In genomic region chr1:186060226-186060625, GRCh38 we compare ENCODE assay signal across 1 cellular context.
TF ChIP-seq lines count a peak whose summit lies in the region.

No MANE protein-coding gene starts in this region.

TF ChIP-seq in HepG2, 621 proteins besides CTCF, POLR2A, EP300 and RAD21 (continued from another document):
- TF ChIP-seq, protein P1, sequence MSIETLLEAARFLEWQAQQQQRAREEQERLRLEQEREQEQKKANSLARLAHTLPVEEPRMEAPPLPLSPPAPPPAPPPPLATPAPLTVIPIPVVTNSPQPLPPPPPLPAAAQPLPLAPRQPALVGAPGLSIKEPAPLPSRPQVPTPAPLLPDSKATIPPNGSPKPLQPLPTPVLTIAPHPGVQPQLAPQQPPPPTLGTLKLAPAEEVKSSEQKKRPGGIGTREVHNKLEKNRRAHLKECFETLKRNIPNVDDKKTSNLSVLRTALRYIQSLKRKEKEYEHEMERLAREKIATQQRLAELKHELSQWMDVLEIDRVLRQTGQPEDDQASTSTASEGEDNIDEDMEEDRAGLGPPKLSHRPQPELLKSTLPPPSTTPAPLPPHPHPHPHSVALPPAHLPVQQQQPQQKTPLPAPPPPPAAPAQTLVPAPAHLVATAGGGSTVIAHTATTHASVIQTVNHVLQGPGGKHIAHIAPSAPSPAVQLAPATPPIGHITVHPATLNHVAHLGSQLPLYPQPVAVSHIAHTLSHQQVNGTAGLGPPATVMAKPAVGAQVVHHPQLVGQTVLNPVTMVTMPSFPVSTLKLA (IDR thresholded peaks at IDR 0.05) = no peak
- TF ChIP-seq ZNF7 (CRISPR knock-in tag; IDR thresholded peaks at IDR 0.05) = no peak
- TF ChIP-seq NFE2 (CRISPR knock-in tag; IDR thresholded peaks at IDR 0.05) = no peak
- no peak for TF ChIP-seq NFE2L1 (CRISPR knock-in tag; IDR thresholded peaks at IDR 0.05; ENCODE audit: borderline replicate concordance)
- TF ChIP-seq RXRA (CRISPR knock-in tag; IDR thresholded peaks at IDR 0.05) = no peak
- no peak for TF ChIP-seq JDP2 (CRISPR knock-in tag; IDR thresholded peaks at IDR 0.05; ENCODE audit: borderline replicate concordance)
- TF ChIP-seq PLSCR1 (CRISPR knock-in tag; IDR thresholded peaks at IDR 0.05; ENCODE audit: borderline replicate concordance) = no peak
- TF ChIP-seq ZNF256 (CRISPR knock-in tag; conservative IDR thresholded peaks at IDR 0.05) = no peak
- no peak for TF ChIP-seq ZMAT5 (CRISPR knock-in tag; IDR thresholded peaks at IDR 0.05; ENCODE audit: borderline replicate concordance, low read depth)
